ENCODE assay signal across 25 cellular contexts in the genomic region with DNA sequence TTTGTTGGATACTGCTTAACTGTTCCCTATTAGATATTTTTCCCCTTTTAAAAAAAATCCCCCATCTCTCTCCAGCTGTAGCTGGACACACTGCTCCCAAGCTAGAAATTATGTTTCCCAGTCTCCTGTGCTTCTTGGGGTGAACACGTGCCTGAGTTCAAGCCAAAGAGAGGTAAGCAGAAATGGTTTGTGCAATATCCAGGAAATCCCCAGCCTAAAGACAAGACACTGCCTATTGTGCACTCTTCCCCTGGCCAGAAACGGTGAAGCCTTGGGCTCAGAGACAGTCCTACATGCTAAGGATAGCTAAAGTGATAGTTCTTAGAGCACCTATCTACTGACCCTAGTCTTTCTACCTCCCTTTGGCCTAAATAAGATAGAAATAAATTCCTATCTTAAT.
"Had no signal": no experiment of that assay in that cellular context is flagged by ENCODE, and none has a peak within 500 bp of the region (broad histone marks: within the 10 kb centered on the region; RNA-seq: fewer than 3 reads in every experiment).

No MANE protein-coding gene starts in this region.

- ATAC-seq: gastrocnemius medialis; left lobe of liver; mucosa of descending colon; natural killer cell treated with Interleukin-12 subunit alpha and Interleukin-12 subunit beta and Interleukin-15 and Interleukin-18, amount 100 ng/mL, for 72 hours; right cardiac atrium; stimulated activated memory B cell treated with anti-CD40 and anti-IgM and Interleukin-4, amounts not matched to agents 10 μg/mL and 1 μg/mL and 100 μg/mL, for 72 hours; stimulated activated naive CD8-positive, alpha-beta T cell treated with anti-CD3 and anti-CD28 coated beads, Interleukin-15, Interleukin-2, amounts not matched to agents 100 U/mL and 50 U/mL, for 24 hours had no signal

- DNase-seq: dermis blood vessel endothelial cell; effector memory CD4-positive, alpha-beta T cell; erythroblast; gastrocnemius medialis; head of caudate nucleus; kidney; mesenchymal stem cell; mucosa of descending colon; naive B cell; nucleus accumbens; right cardiac atrium; sigmoid colon; stimulated activated CD4-positive, alpha-beta T cell treated with anti-CD3 and anti-CD28 coated beads, Interleukin-2, amount 100 ng/mL, for 24 hours; stimulated activated CD4-positive, alpha-beta T cell treated with anti-CD3 and anti-CD28 coated beads, Interleukin-4, amount 100 ng/mL, for 24 hours; stimulated activated naive CD8-positive, alpha-beta T cell treated with anti-CD3 and anti-CD28 coated beads, Interleukin-15, Interleukin-2, amounts not matched to agents 100 U/mL and 50 U/mL, for 24 hours; substantia nigra; testis; tibial artery; upper lobe of left lung had no signal

- H3K4me3 ChIP-seq: coronary artery, gastrocnemius medialis, lung, mucosa of descending colon, prostate gland, sigmoid colon, testis, tibial artery, upper lobe of left lung had no signal
